16 cellular contexts compared by ENCODE assay signal in the genomic region with DNA sequence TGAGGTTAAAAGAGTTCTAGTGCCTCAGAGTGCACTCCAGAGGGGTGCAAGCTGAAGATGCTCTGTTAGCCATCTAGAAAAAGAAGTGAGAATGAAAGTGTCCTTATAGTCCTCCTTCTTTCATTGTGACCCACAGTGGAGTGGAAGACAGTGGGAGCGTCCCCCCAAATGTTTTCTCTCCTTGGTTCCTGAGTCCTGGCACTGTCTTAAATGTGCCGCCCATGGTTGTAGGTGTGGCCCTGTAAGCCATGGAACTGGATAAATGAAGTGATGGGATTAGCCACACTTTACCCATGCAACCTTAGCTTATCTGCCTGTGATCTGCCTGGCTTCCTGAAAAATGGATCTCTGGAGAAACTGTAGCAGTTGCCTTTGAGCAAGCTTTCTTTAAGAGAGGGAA. TPM values are rescaled to one million over a fixed set of nuclear protein-coding genes. Genes with fewer than 3 reads are reported as not detected.
"Had no signal": no experiment of that assay in that cellular context is flagged by ENCODE, and none has a peak within 500 bp of the region (broad histone marks: within the 10 kb centered on the region; RNA-seq: fewer than 3 reads in every experiment).

No MANE protein-coding gene starts in this region.

RNA-seq across cellular contexts. Expression of gene PSG4, which starts 23.3 kb away (rescaled TPM):
- total RNA-seq: activated CD4-positive, alpha-beta T cell treated with anti-CD3 and anti-CD28 coated beads, Interleukin-2, amount 10 ng/mL, durations not matched to agents 7 days and 5 days; cardiac muscle cell; cerebellum; frontal cortex; left cardiac atrium; mesenteric fat pad; mucosa of gallbladder; posterior vena cava; sciatic nerve; uterus had no signal
- polyA plus RNA-seq: cardiac muscle cell, small intestine had no signal

RNA-seq across cellular contexts. Expression of gene PSG9, which starts 40.6 kb away (rescaled TPM):
- total RNA-seq: activated CD4-positive, alpha-beta T cell treated with anti-CD3 and anti-CD28 coated beads, Interleukin-2, amount 10 ng/mL, durations not matched to agents 7 days and 5 days; body of pancreas; cardiac muscle cell; cerebellum; frontal cortex; left cardiac atrium; lower leg skin; mesenteric fat pad; mucosa of gallbladder; osteoblast; posterior vena cava; sciatic nerve; uterus had no signal
- polyA plus RNA-seq: cardiac muscle cell, small intestine had no signal

RNA-seq across cellular contexts. Expression of gene PSG5, which starts 42.4 kb away (rescaled TPM):
- total RNA-seq: activated CD4-positive, alpha-beta T cell treated with anti-CD3 and anti-CD28 coated beads, Interleukin-2, amount 10 ng/mL, durations not matched to agents 7 days and 5 days; cardiac muscle cell; frontal cortex; left cardiac atrium; mesenteric fat pad; mucosa of gallbladder; posterior vena cava; sciatic nerve; testis; uterus had no signal
- polyA plus RNA-seq: cardiac muscle cell, esophagus, small intestine had no signal
